ENCODE assay signal across 16 cellular contexts in the genomic region with DNA sequence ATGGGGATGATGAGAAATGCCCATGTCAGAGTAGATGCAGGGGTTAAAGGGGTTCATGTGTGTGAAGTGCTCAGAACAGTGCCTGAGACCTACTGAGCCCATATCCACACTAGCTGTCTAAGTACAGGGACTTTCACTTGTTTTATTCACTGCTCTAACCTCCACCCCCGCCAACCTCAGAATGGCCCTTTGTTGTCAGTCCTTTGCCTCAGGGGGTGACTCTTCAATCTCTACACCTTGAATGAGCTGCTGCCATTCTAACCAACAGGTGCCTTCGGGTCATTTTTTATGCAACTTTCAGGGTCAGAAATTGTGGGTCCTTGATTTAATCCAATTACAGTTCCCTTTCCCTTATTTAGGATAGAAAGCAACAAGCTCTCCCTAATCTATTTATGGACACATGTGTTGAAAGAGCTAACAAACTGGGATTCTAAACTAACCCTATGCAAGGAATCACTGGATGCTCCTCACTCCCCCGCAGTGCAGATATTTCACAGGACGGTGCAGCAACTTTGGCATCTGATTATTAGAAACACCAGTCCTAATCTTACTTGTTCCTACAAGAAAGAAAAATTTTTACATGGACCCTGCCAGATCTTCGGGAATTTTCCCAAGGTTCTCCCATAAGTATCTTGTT. TPM values are rescaled to one million over a fixed set of nuclear protein-coding genes. Genes with fewer than 3 reads are reported as not detected.
"Had no signal": no experiment of that assay in that cellular context is flagged by ENCODE, and none has a peak within 500 bp of the region (broad histone marks: within the 10 kb centered on the region; RNA-seq: fewer than 3 reads in every experiment).

No MANE protein-coding gene starts in this region.

- H3K4me3 Mint-ChIP-seq: activated B cell treated with CpG ODN at 0.5 μM for 24 hours; activated CD4-positive, alpha-beta T cell treated with anti-CD3 and anti-CD28 coated beads, Interleukin-2, amount 10 ng/mL, durations not matched to agents 24 days and 14 days; activated T-helper 1 cell treated with anti-CD3 and anti-CD28 coated beads, Interleukin-12 subunit alpha, Interleukin-12 subunit beta, Interleukin-2, Interleukin-4 antibody, amounts not matched to agents 30 ng/mL and 10 ng/mL and 1 ng/mL, durations not matched to agents 14 hours and 24 hours and 36 hours; brain; stimulated activated naive B cell treated with anti-CD40 and anti-IgM and Interleukin-4, amounts not matched to agents 10 μg/mL and 1 μg/mL and 100 μg/mL, for 72 hours; T-helper 17 cell had no signal

- H3K4me1 Mint-ChIP-seq: activated B cell treated with CpG ODN at 0.5 μM for 24 hours; activated CD4-positive, alpha-beta T cell treated with anti-CD3 and anti-CD28 coated beads, Interleukin-2, amount 10 ng/mL, durations not matched to agents 24 days and 14 days; stimulated activated naive B cell treated with anti-CD40 and anti-IgM and Interleukin-4, amounts not matched to agents 10 μg/mL and 1 μg/mL and 100 μg/mL, for 72 hours; T-helper 17 cell had no signal

- H3K27ac ChIP-seq: spleen had no signal

- H3K4me3 ChIP-seq: spleen, upper lobe of right lung had no signal

- DNase-seq: activated B cell treated with CpG ODN at 0.5 μM for 24 hours; activated CD4-positive, alpha-beta T cell treated with anti-CD3 and anti-CD28 coated beads, Interleukin-2, amount 10 ng/mL, durations not matched to agents 24 days and 14 days; activated naive CD4-positive, alpha-beta T cell treated with anti-CD3 and anti-CD28 coated beads, Interleukin-2, amount 50 U/mL, for 16 hours; amniotic stem cell; cerebellar nuclear complex; dermis blood vessel endothelial cell; glutamatergic neuron; spleen; stimulated activated CD4-positive, alpha-beta T cell treated with anti-CD3 and anti-CD28 coated beads, Interleukin-2, amount 100 ng/mL, for 24 hours; stimulated activated naive B cell treated with anti-CD40 and anti-IgM and Interleukin-4, amounts not matched to agents 10 μg/mL and 1 μg/mL and 100 μg/mL, for 72 hours; substantia nigra; T-helper 17 cell had no signal

- H3K27me3 ChIP-seq: upper lobe of right lung had no signal

- H3K27ac Mint-ChIP-seq: activated B cell treated with CpG ODN at 0.5 μM for 24 hours; activated CD4-positive, alpha-beta T cell treated with anti-CD3 and anti-CD28 coated beads, Interleukin-2, amount 10 ng/mL, durations not matched to agents 24 days and 14 days; activated T-helper 1 cell treated with anti-CD3 and anti-CD28 coated beads, Interleukin-12 subunit alpha, Interleukin-12 subunit beta, Interleukin-2, Interleukin-4 antibody, amounts not matched to agents 30 ng/mL and 10 ng/mL and 1 ng/mL, durations not matched to agents 14 hours and 24 hours and 36 hours; stimulated activated naive B cell treated with anti-CD40 and anti-IgM and Interleukin-4, amounts not matched to agents 10 μg/mL and 1 μg/mL and 100 μg/mL, for 72 hours; T-helper 17 cell had no signal

- H3K4me1 ChIP-seq: spleen had no signal

- ATAC-seq: esophagus mucosa; stimulated activated naive B cell treated with anti-CD40 and anti-IgM and Interleukin-4, amounts not matched to agents 10 μg/mL and 1 μg/mL and 100 μg/mL, for 72 hours; T-helper 17 cell had no signal

- H3K36me3 ChIP-seq: spleen, upper lobe of right lung had no signal

RNA-seq across cellular contexts. Expression of gene VSTM4, which starts 26.1 kb away (rescaled TPM):
- total RNA-seq: activated B cell treated with CpG ODN at 0.5 μM for 24 hours, T-helper 17 cell had no signal

RNA-seq across cellular contexts. Expression of gene FAM170B, which starts 44.6 kb away (rescaled TPM):
- total RNA-seq: activated B cell treated with CpG ODN at 0.5 μM for 24 hours; activated CD4-positive, alpha-beta T cell treated with anti-CD3 and anti-CD28 coated beads, Interleukin-2, amount 10 ng/mL, durations not matched to agents 24 days and 14 days; activated T-helper 1 cell treated with anti-CD3 and anti-CD28 coated beads, Interleukin-12 subunit alpha, Interleukin-12 subunit beta, Interleukin-2, Interleukin-4 antibody, amounts not matched to agents 30 ng/mL and 10 ng/mL and 1 ng/mL, durations not matched to agents 14 hours and 24 hours and 36 hours; dermis blood vessel endothelial cell; esophagus mucosa; spleen; T-helper 17 cell; upper lobe of right lung had no signal
